Comparison of ENCODE assay signal across 9 cellular contexts in the genomic region with DNA sequence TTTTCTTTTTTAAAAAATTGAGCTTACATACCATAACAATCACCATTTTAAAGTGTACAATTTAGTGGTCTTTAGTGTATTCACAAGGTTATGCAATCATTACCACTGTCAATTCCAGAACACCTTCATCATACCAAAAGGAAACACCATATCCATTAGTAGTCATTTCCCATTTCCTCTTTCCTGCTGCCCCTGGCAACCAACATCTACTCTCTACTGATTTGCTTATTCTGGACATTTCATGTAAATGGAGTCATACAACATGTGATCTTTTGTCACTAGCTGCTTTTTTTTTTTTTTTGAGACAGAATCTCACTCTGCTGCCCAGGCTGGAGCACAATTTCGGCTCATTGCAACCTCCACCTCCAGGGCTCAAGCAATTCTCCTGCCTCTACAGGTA.
DNase-seq lines count a peak whose midpoint lies in the region; ATAC-seq and TF ChIP-seq lines count a peak whose summit lies in the region.
"Had no signal": no experiment of that assay in that cellular context is flagged by ENCODE, and none has a peak within 500 bp of the region (broad histone marks: within the 10 kb centered on the region; RNA-seq: fewer than 3 reads in every experiment).

No MANE protein-coding gene starts in this region.

- H3K4me1 ChIP-seq in Panc1 (ENCODE audit: control insufficient read depth, insufficient read depth, low read length) = no peaks in the 10 kb centered on the region

- no peaks in the 10 kb centered on the region for H3K27me3 Mint-ChIP-seq in activated naive CD4-positive, alpha-beta T cell treated with anti-CD3 and anti-CD28 coated beads for 36 hours (ENCODE audit: low read depth)

- no peak for ATAC-seq in Panc1
- ATAC-seq in GM21723 (IDR thresholded peaks at IDR 0.05; ENCODE audit: unreplicated experiment) = no peak
- ATAC-seq in GM18505 (IDR thresholded peaks at IDR 0.05; ENCODE audit: unreplicated experiment) = no peak

- in situ Hi-C loops in Panc1 (cut with HindIII; ENCODE audit: low pct_unique_long_range_greater_than_20kb, low sequenced_read_pairs) = no loop called here

- CTCF ChIA-PET in activated naive CD4-positive, alpha-beta T cell treated with anti-CD3 and anti-CD28 coated beads for 36 hours (lab: Charles Lee) = no interaction called here
- CTCF ChIA-PET in Panc1 (lab: Charles Lee) = no interaction called here

- peaks cover 16% of the 10 kb centered on the region for H3K36me3 ChIP-seq in Panc1 (ENCODE audit: control insufficient read depth, insufficient read depth, low read length)

- intact Hi-C loops in activated naive CD4-positive, alpha-beta T cell treated with anti-CD3 and anti-CD28 coated beads for 36 hours (cut with micrococcal nuclease) = loop anchor here (2.0 kb wide), 1 partner anchor 92 kb away; no protein-coding TSS in a partner anchor
- intact Hi-C loops in Panc1 (cut with micrococcal nuclease; ENCODE audit: unreplicated experiment) = no loop called here

- no peak overlapping the region for H3K27ac ChIP-seq in Panc1 (ENCODE audit: low read length)

- H3K4me3 ChIP-seq in Panc1 (ENCODE audit: low read depth in 2 of 2, low read length in 2 of 2) (no peak overlapping the region), epithelial cell of proximal tubule (ENCODE audit: low read depth, low read length) (no peak overlapping the region)

- no peaks in the 10 kb centered on the region for H3K9me3 ChIP-seq in Panc1 (ENCODE audit: control insufficient read depth, insufficient read depth, low read depth, low read length)

- peaks cover 39% of the 10 kb centered on the region for H3K36me3 Mint-ChIP-seq in activated naive CD4-positive, alpha-beta T cell treated with anti-CD3 and anti-CD28 coated beads for 36 hours (ENCODE audit: low read depth)

- DNase-seq in activated naive CD4-positive, alpha-beta T cell treated with anti-CD3 and anti-CD28 coated beads for 36 hours = peak; percentile 10
- DNase-seq in activated naive CD4-positive, alpha-beta T cell (lab: John Stamatoyannopoulos, UW) = no peak
- DNase-seq in Panc1 (ENCODE audit: low read depth, low spot score) = peak; percentile 24
- DNase-seq in epithelial cell of proximal tubule (ENCODE audit: low read depth) = peak; percentile 25
- peak; percentile 60 for DNase-seq in renal cortical epithelial cell (ENCODE audit: low read depth)
- no peak for DNase-seq in NCI-H2196 treated with DMSO at 0.1 percent for 48 hours (lab: John Stamatoyannopoulos, UW; ENCODE audit: unreplicated experiment)
- DNase-seq: NCI-H2107 had no signal

- H3K27ac Mint-ChIP-seq in activated naive CD4-positive, alpha-beta T cell treated with anti-CD3 and anti-CD28 coated beads for 36 hours = peak overlapping the region; percentile 53

- no peak overlapping the region for H3K4me3 Mint-ChIP-seq in activated naive CD4-positive, alpha-beta T cell treated with anti-CD3 and anti-CD28 coated beads for 36 hours

- BruUV-seq in Panc1 (replicated peaks; lab: Mats Ljungman, UMichigan) = no TSS peak

- no peaks in the 10 kb centered on the region for H3K9me3 Mint-ChIP-seq in activated naive CD4-positive, alpha-beta T cell treated with anti-CD3 and anti-CD28 coated beads for 36 hours

- H3K4me1 Mint-ChIP-seq in activated naive CD4-positive, alpha-beta T cell treated with anti-CD3 and anti-CD28 coated beads for 36 hours (ENCODE audit: low read depth) = peaks cover 12% of the 10 kb centered on the region

- no peak for TF ChIP-seq POLR2A in GM18505 (IDR thresholded peaks at IDR 0.05; ENCODE audit: borderline replicate concordance, extremely low read depth, insufficient read depth, insufficient read length)

- TF ChIP-seq CTCF in Panc1 (IDR thresholded peaks at IDR 0.05) (no peak), epithelial cell of proximal tubule (conservative IDR thresholded peaks at IDR 0.05; ENCODE audit: low read depth, low read length) (no peak)

- no peaks in the 10 kb centered on the region for H3K27me3 ChIP-seq in Panc1 (ENCODE audit: control insufficient read depth, insufficient read depth, low read length)

- POLR2A ChIA-PET in Panc1 (lab: Charles Lee) = no interaction called here

Comparison
In these comparisons a context has a peak if more than half of its experiments do, and no peak if none do; other contexts are left out.
1. DNase-seq: peak in activated naive CD4-positive, alpha-beta T cell treated with anti-CD3 and anti-CD28 coated beads for 36 hours (single experiment), Panc1 (single experiment), epithelial cell of proximal tubule (single experiment) and renal cortical epithelial cell (single experiment); none in activated naive CD4-positive, alpha-beta T cell (0 of 4) and NCI-H2196 treated with DMSO at 0.1 percent for 48 hours (single experiment).